In genomic region chrX:10041383-10041782, GRCh38 we compare ENCODE assay signal across 1 cellular context.
TF ChIP-seq lines count a peak whose summit lies in the region.

No MANE protein-coding gene starts in this region.

TF ChIP-seq in H1, 55 proteins besides CTCF, POLR2A, EP300 and RAD21 (continued from another document):
- TF ChIP-seq NANOG (IDR thresholded peaks at IDR 0.05; ENCODE audit: insufficient read depth, low read depth, low read length, poor library complexity, severe bottlenecking): peak; percentile 28
TF ChIP-seq in H1: peak in this region for 1.
